In the genomic region with DNA sequence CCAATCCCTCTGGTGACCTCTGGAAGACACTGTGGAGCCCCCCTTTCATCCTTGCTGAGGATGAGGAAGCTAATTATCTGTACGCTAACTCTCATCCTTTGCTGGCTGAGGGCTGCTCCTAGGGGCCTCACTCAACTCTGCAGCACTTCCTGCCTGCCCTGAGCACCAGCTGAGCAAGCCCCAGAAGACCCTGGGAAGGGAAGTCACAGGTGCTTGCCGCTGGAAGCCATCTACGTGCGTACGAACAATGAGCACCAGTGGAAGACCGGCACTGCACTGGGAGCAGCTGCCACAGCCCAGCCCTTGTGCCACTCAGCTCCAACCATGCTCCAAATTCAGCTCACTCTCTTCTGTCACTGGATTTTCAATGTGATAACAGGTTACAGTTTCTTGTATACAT, we compare ENCODE assay signal across 29 cellular contexts.
DNase-seq lines count a peak whose midpoint lies in the region; TF ChIP-seq lines count a peak whose summit lies in the region.
"Had no signal": no experiment of that assay in that cellular context is flagged by ENCODE, and none has a peak within 500 bp of the region (broad histone marks: within the 10 kb centered on the region; RNA-seq: fewer than 3 reads in every experiment).

No MANE protein-coding gene starts in this region.

- peaks cover 41% of the 10 kb centered on the region for H3K27me3 Mint-ChIP-seq in endodermal cell (ENCODE audit: insufficient read depth)

- 40 to 84% methylated on average over 1 to 6 of the region's 6 CpGs for WGBS in endodermal cell (ENCODE audit: insufficient coverage in 1 of 2, insufficient read length in 1 of 2), 2 experiments

- H3K36me3 Mint-ChIP-seq in endodermal cell (ENCODE audit: low read depth) = no peaks in the 10 kb centered on the region
- H3K36me3 Mint-ChIP-seq: activated naive CD8-positive, alpha-beta T cell treated with anti-CD3 and anti-CD28 coated beads for 36 hours; stimulated activated memory B cell treated with anti-CD40 and anti-IgM and Interleukin-4, amounts not matched to agents 10 μg/mL and 1 μg/mL and 100 μg/mL, for 72 hours had no signal

- H3K27ac Mint-ChIP-seq in endodermal cell = no peak overlapping the region
- H3K27ac Mint-ChIP-seq: activated naive CD8-positive, alpha-beta T cell treated with anti-CD3 and anti-CD28 coated beads for 36 hours; effector memory CD8-positive, alpha-beta T cell; stimulated activated memory B cell treated with anti-CD40 and anti-IgM and Interleukin-4, amounts not matched to agents 10 μg/mL and 1 μg/mL and 100 μg/mL, for 72 hours; T-helper 17 cell had no signal

- H3K27me3 ChIP-seq in endodermal cell (ENCODE audit: control insufficient read depth, insufficient read depth, low read length, poor library complexity, severe bottlenecking) = peaks cover 26% of the 10 kb centered on the region
- H3K27me3 ChIP-seq: cardiac muscle cell, upper lobe of right lung had no signal

- no peaks in the 10 kb centered on the region for H3K9me3 Mint-ChIP-seq in endodermal cell
- H3K9me3 Mint-ChIP-seq: activated naive CD8-positive, alpha-beta T cell treated with anti-CD3 and anti-CD28 coated beads for 36 hours; effector memory CD8-positive, alpha-beta T cell; stimulated activated memory B cell treated with anti-CD40 and anti-IgM and Interleukin-4, amounts not matched to agents 10 μg/mL and 1 μg/mL and 100 μg/mL, for 72 hours had no signal

- no peaks in the 10 kb centered on the region for H3K36me3 ChIP-seq in endodermal cell (ENCODE audit: control insufficient read depth, insufficient read depth, low read length)
- H3K36me3 ChIP-seq: cardiac muscle cell, upper lobe of right lung had no signal

- no peaks in the 10 kb centered on the region for H3K4me1 Mint-ChIP-seq in endodermal cell
- H3K4me1 Mint-ChIP-seq: activated naive CD8-positive, alpha-beta T cell treated with anti-CD3 and anti-CD28 coated beads for 36 hours; stimulated activated memory B cell treated with anti-CD40 and anti-IgM and Interleukin-4, amounts not matched to agents 10 μg/mL and 1 μg/mL and 100 μg/mL, for 72 hours; T-helper 17 cell had no signal

- H3K4me3 ChIP-seq in NB4 (ENCODE audit: low read depth, low read length) (no peak overlapping the region), endodermal cell (ENCODE audit: low read length) (no peak overlapping the region)
- H3K4me3 ChIP-seq: cardiac muscle cell, lung, mucosa of descending colon, SK-N-MC, upper lobe of right lung had no signal

- TF ChIP-seq CTCF in NB4 (IDR thresholded peaks at IDR 0.05; ENCODE audit: low read depth, low read length) (peak; percentile 2), endodermal cell (conservative IDR thresholded peaks at IDR 0.05) (no peak)

- H3K9me3 ChIP-seq in endodermal cell (ENCODE audit: control insufficient read depth, low read length) = no peaks in the 10 kb centered on the region
- H3K9me3 ChIP-seq: Caco-2, mucosa of descending colon, upper lobe of right lung had no signal

- DNase-seq in SHP77 (lab: John Stamatoyannopoulos, UW) (peak; percentile 25 to 49), SHP77 treated with DMSO at 0.1 percent for 48 hours (lab: John Stamatoyannopoulos, UW) (no peak), NB4 (ENCODE audit: low read depth) (peak; percentile 83), endodermal cell (peak; percentile 53), retina (peak; percentile 53), Ammon's horn (ENCODE audit: low spot score) (no peak), posterior cingulate gyrus (no peak), HUDEP-2 (lab: John Stamatoyannopoulos, UW; ENCODE audit: unreplicated experiment in 76 of 76) (no peak)
- DNase-seq: activated CD8-positive, alpha-beta memory T cell treated with anti-CD3 and anti-CD28 coated beads for 24 hours; activated effector memory CD4-positive, alpha-beta T cell treated with anti-CD3 and anti-CD28 coated beads, Interleukin-2, amount 50 U/mL, for 16 hours; activated naive CD8-positive, alpha-beta T cell treated with anti-CD3 and anti-CD28 coated beads for 36 hours; activated T-cell treated with anti-CD3 and anti-CD28 coated beads, Interleukin-2, amount 50 U/mL, for 1 hour; aorta; Caco-2; cortex of kidney; effector memory CD8-positive, alpha-beta T cell; head of caudate nucleus; mucosa of descending colon; NCI-H1417; NCI-H2029 treated with DMSO at 0.1 percent for 48 hours; NCI-H446 treated with DMSO at 0.1 percent for 48 hours; stimulated activated CD4-positive, alpha-beta T cell treated with anti-CD3 and anti-CD28 coated beads, Interleukin-4, amount 100 ng/mL, for 4 hours; T-helper 17 cell; upper lobe of right lung had no signal

- TF ChIP-seq POLR2A in NB4 (IDR thresholded peaks at IDR 0.05; ENCODE audit: extremely low read depth, insufficient read length) = no peak

- no peak overlapping the region for H3K4me3 Mint-ChIP-seq in endodermal cell
- H3K4me3 Mint-ChIP-seq: activated naive CD8-positive, alpha-beta T cell treated with anti-CD3 and anti-CD28 coated beads for 36 hours; effector memory CD8-positive, alpha-beta T cell; stimulated activated memory B cell treated with anti-CD40 and anti-IgM and Interleukin-4, amounts not matched to agents 10 μg/mL and 1 μg/mL and 100 μg/mL, for 72 hours; T-helper 17 cell had no signal

- no peak overlapping the region for H3K27ac ChIP-seq in endodermal cell (ENCODE audit: low read depth, low read length)
- H3K27ac ChIP-seq: C4-2B, cardiac muscle cell, SK-N-MC, upper lobe of right lung had no signal

- H3K9ac ChIP-seq in endodermal cell (ENCODE audit: extremely low read depth, low read length, poor library complexity, severe bottlenecking) = no peak overlapping the region

- intact Hi-C loops in posterior cingulate gyrus (cut with DNase I) = no loop called here

- H3K4me1 ChIP-seq in endodermal cell (ENCODE audit: control insufficient read depth, insufficient read depth, low read length) = no peaks in the 10 kb centered on the region
- H3K4me1 ChIP-seq: Caco-2, upper lobe of right lung had no signal

Comparison
In these comparisons a context has a peak if more than half of its experiments do, and no peak if none do; other contexts are left out.
1. DNase-seq: peak in SHP77 (2 of 2), NB4 (single experiment), endodermal cell (single experiment) and retina (single experiment); none in SHP77 treated with DMSO at 0.1 percent for 48 hours (single experiment), Ammon's horn (single experiment), posterior cingulate gyrus (0 of 10) and HUDEP-2 (0 of 76).